ENCODE assay signal across 17 cellular contexts in the genomic region with DNA sequence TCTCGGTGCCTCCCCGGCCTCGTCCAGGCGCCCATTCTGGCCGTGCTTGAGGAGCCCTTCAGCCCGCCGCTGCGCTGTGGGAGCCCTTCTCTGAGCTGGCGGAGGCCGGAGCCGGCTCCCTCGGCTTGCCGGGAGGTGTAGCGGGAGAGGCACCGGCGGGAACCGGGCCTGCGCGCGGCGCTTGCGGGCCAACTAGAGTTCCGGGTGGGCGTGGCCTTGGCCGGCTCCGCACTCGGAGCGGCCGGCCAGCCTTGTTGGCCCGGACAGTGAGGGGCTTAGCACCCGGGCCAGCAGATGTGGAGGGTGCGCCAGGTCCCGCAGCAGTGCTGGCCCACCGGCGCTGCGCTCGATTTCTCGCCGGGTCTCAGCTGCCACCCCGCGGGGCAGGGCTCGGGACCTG.
"Had no signal": no experiment of that assay in that cellular context is flagged by ENCODE, and none has a peak within 500 bp of the region (broad histone marks: within the 10 kb centered on the region; RNA-seq: fewer than 3 reads in every experiment).

No MANE protein-coding gene starts in this region.

- DNase-seq: activated CD4-positive, alpha-beta T cell treated with anti-CD3 and anti-CD28 coated beads, Interleukin-2, amount 50 U/mL, for 1 hour; activated CD8-positive, alpha-beta memory T cell treated with anti-CD3 and anti-CD28 coated beads for 24 hours; activated naive CD4-positive, alpha-beta T cell treated with anti-CD3 and anti-CD28 coated beads for 36 hours; activated naive CD8-positive, alpha-beta T cell treated with anti-CD3 and anti-CD28 coated beads, Interleukin-2, amount 50 U/mL, for 24 hours; hippocampal formation; stimulated activated CD4-positive, alpha-beta T cell treated with anti-CD3 and anti-CD28 coated beads, Interleukin-2, amount 100 ng/mL, for 48 hours; stimulated activated naive CD4-positive, alpha-beta T cell; T-cell; T-helper 9 cell; transverse colon had no signal

- H3K4me1 Mint-ChIP-seq: activated naive CD8-positive, alpha-beta T cell treated with anti-CD3 and anti-CD28 coated beads, Interleukin-2, amount 50 U/mL, for 24 hours; T-cell had no signal

- H3K27ac ChIP-seq: dorsolateral prefrontal cortex, transverse colon had no signal

- FAIRE-seq: astrocyte, bronchial epithelial cell, endometrium had no signal

- ATAC-seq: activated CD4-positive, CD25-positive, alpha-beta regulatory T cell treated with anti-CD3 and anti-CD28 coated beads, Interleukin-2, amount 50 U/mL, for 24 hours; activated naive CD8-positive, alpha-beta T cell treated with anti-CD3 and anti-CD28 coated beads, Interleukin-2, amount 50 U/mL, for 24 hours; esophagus mucosa; T-cell had no signal

- H3K27me3 ChIP-seq: dorsolateral prefrontal cortex, transverse colon had no signal

- H3K4me3 Mint-ChIP-seq: activated naive CD4-positive, alpha-beta T cell treated with anti-CD3 and anti-CD28 coated beads for 36 hours; activated naive CD8-positive, alpha-beta T cell treated with anti-CD3 and anti-CD28 coated beads, Interleukin-2, amount 50 U/mL, for 24 hours; activated T-helper 1 cell treated with anti-CD3 and anti-CD28 coated beads, Interleukin-12 subunit alpha, Interleukin-12 subunit beta, Interleukin-2, Interleukin-4 antibody, amounts not matched to agents 30 ng/mL and 10 ng/mL and 1 ng/mL, durations not matched to agents 14 hours and 24 hours and 36 hours; T-cell had no signal

- H3K4me1 ChIP-seq: transverse colon had no signal

- H3K27me3 Mint-ChIP-seq: activated naive CD8-positive, alpha-beta T cell treated with anti-CD3 and anti-CD28 coated beads, Interleukin-2, amount 50 U/mL, for 24 hours; T-cell had no signal

- H3K36me3 Mint-ChIP-seq: T-cell had no signal

- H3K9me3 ChIP-seq: transverse colon had no signal

- H3K9me3 Mint-ChIP-seq: activated T-helper 1 cell treated with anti-CD3 and anti-CD28 coated beads, Interleukin-12 subunit alpha, Interleukin-12 subunit beta, Interleukin-2, Interleukin-4 antibody, amounts not matched to agents 30 ng/mL and 10 ng/mL and 1 ng/mL, durations not matched to agents 14 hours and 24 hours and 36 hours had no signal

- H3K4me3 ChIP-seq: dorsolateral prefrontal cortex, transverse colon had no signal

- H3K27ac Mint-ChIP-seq: activated naive CD4-positive, alpha-beta T cell treated with anti-CD3 and anti-CD28 coated beads for 36 hours; activated naive CD8-positive, alpha-beta T cell treated with anti-CD3 and anti-CD28 coated beads, Interleukin-2, amount 50 U/mL, for 24 hours; activated T-helper 1 cell treated with anti-CD3 and anti-CD28 coated beads, Interleukin-12 subunit alpha, Interleukin-12 subunit beta, Interleukin-2, Interleukin-4 antibody, amounts not matched to agents 30 ng/mL and 10 ng/mL and 1 ng/mL, durations not matched to agents 14 hours and 24 hours and 36 hours; T-cell had no signal

- H3K36me3 ChIP-seq: transverse colon had no signal
